Comparison of ENCODE assay signal across 19 cellular contexts in genomic region chr1:63134501-63135173, GRCh38.
A peak's percentile ranks its signal among the peaks of the same experiment; 100 is the strongest.
DNase-seq lines count a peak whose midpoint lies in the region; ATAC-seq and TF ChIP-seq lines count a peak whose summit lies in the region.
"Had no signal": no experiment of that assay in that cellular context is flagged by ENCODE, and none has a peak within 500 bp of the region (broad histone marks: within the 10 kb centered on the region; RNA-seq: fewer than 3 reads in every experiment).

No MANE protein-coding gene starts in this region.

- H3K79me2 ChIP-seq in hepatocyte = no peaks in the 10 kb centered on the region

- H3K9me2 ChIP-seq in hepatocyte (replicated peaks; ENCODE audit: insufficient read depth) = no peaks in the 10 kb centered on the region
- H3K9me2 ChIP-seq: SK-N-SH had no signal

- no peaks in the 10 kb centered on the region for H3K27me3 ChIP-seq in hepatocyte

- no peaks in the 10 kb centered on the region for H3K4me1 Mint-ChIP-seq in activated T-helper 1 cell treated with anti-CD3 and anti-CD28 coated beads, Interleukin-12 subunit alpha, Interleukin-12 subunit beta, Interleukin-2, Interleukin-4 antibody, amounts not matched to agents 30 ng/mL and 10 ng/mL and 1 ng/mL, durations not matched to agents 14 hours and 24 hours and 36 hours (ENCODE audit: low read depth)
- H3K4me1 Mint-ChIP-seq: H9 had no signal

- DNase-seq in caudate nucleus (lab: John Stamatoyannopoulos, UW) (peak in 1 of 61 donors; percentile 69), hepatocyte (ENCODE audit: low spot score) (no peak), superior temporal gyrus (ENCODE audit: extremely low spot score) (peak; percentile 63), GDM1 (lab: John Stamatoyannopoulos, UW) (no peak)
- no peak for DNase-seq in activated T-helper 1 cell treated with anti-CD3 and anti-CD28 coated beads, Interleukin-12 subunit alpha, Interleukin-12 subunit beta, Interleukin-2, Interleukin-4 antibody, amounts not matched to agents 30 ng/mL and 10 ng/mL and 1 ng/mL, durations not matched to agents 14 hours and 24 hours and 36 hours (ENCODE audit: low spot score)
- DNase-seq: DMS79, H9, KBM-7, NCI-H1105, NCI-H1694, NCI-H2107, NCI-H510A treated with DMSO at 0.1 percent for 48 hours, NCI-H774, SK-N-SH had no signal

- no peaks in the 10 kb centered on the region for H3K36me3 ChIP-seq in hepatocyte (replicated peaks; ENCODE audit: insufficient read depth, low read depth)
- no peaks in the 10 kb centered on the region for H3K36me3 ChIP-seq in mesodermal cell (ENCODE audit: control insufficient read depth, insufficient read depth, low read length)

- H3K4me3 ChIP-seq in hepatocyte = no peak overlapping the region
- H3K4me3 ChIP-seq in mesodermal cell (ENCODE audit: extremely low read depth, insufficient read depth, low read length, poor library complexity, severe bottlenecking) = no peak overlapping the region

- no peak overlapping the region for H3K27ac Mint-ChIP-seq in activated T-helper 1 cell treated with anti-CD3 and anti-CD28 coated beads, Interleukin-12 subunit alpha, Interleukin-12 subunit beta, Interleukin-2, Interleukin-4 antibody, amounts not matched to agents 30 ng/mL and 10 ng/mL and 1 ng/mL, durations not matched to agents 14 hours and 24 hours and 36 hours
- H3K27ac Mint-ChIP-seq: H9 had no signal

- no peaks in the 10 kb centered on the region for H3K36me3 Mint-ChIP-seq in activated T-helper 1 cell treated with anti-CD3 and anti-CD28 coated beads, Interleukin-12 subunit alpha, Interleukin-12 subunit beta, Interleukin-2, Interleukin-4 antibody, amounts not matched to agents 30 ng/mL and 10 ng/mL and 1 ng/mL, durations not matched to agents 14 hours and 24 hours and 36 hours (ENCODE audit: low read depth)

- H3K9me3 ChIP-seq in hepatocyte (ENCODE audit: low read depth) (no peaks in the 10 kb centered on the region), mesodermal cell (ENCODE audit: control insufficient read depth, low read length) (no peaks in the 10 kb centered on the region)
- H3K9me3 ChIP-seq: SK-N-SH had no signal

- H3K27ac ChIP-seq in caudate nucleus (ENCODE audit: low read depth, low read length) (peak overlapping the region; percentile 74), hepatocyte (no peak overlapping the region), mesodermal cell (ENCODE audit: low read depth, low read length, severe bottlenecking) (peak overlapping the region; percentile 68)
- H3K27ac ChIP-seq: C4-2B had no signal

- no peak overlapping the region for H3K4me3 Mint-ChIP-seq in activated T-helper 1 cell treated with anti-CD3 and anti-CD28 coated beads, Interleukin-12 subunit alpha, Interleukin-12 subunit beta, Interleukin-2, Interleukin-4 antibody, amounts not matched to agents 30 ng/mL and 10 ng/mL and 1 ng/mL, durations not matched to agents 14 hours and 24 hours and 36 hours
- H3K4me3 Mint-ChIP-seq: H9 had no signal

- 89% methylated on average over 6 of the region's 6 CpGs for WGBS in hepatocyte (ENCODE audit: low lambda C conversion rate, missing lambda C conversion rate)
- WGBS in mesodermal cell (ENCODE audit: insufficient coverage in 2 of 2), 2 experiments = 78 to 83% methylated on average over 2 to 6 of the region's 6 CpGs

- peak overlapping the region; percentile 59 for H3K4me2 ChIP-seq in hepatocyte
- H3K4me2 ChIP-seq: SK-N-SH had no signal

- TF ChIP-seq CTCF in hepatocyte (IDR thresholded peaks at IDR 0.05; ENCODE audit: poor library complexity) = no peak

- H3K4me1 ChIP-seq in hepatocyte (ENCODE audit: insufficient read depth) = peaks cover 4% of the 10 kb centered on the region
- no peaks in the 10 kb centered on the region for H3K4me1 ChIP-seq in mesodermal cell (ENCODE audit: control insufficient read depth, insufficient read depth, low read length, poor library complexity, severe bottlenecking)

- ATAC-seq in GM19328 (IDR thresholded peaks at IDR 0.05; ENCODE audit: unreplicated experiment) = no peak
- no peak for ATAC-seq in HG03378 (IDR thresholded peaks at IDR 0.05; ENCODE audit: unreplicated experiment)
- ATAC-seq: Right ventricle myocardium inferior had no signal

- intact Hi-C loops in activated T-helper 1 cell treated with anti-CD3 and anti-CD28 coated beads, Interleukin-12 subunit alpha, Interleukin-12 subunit beta, Interleukin-2, Interleukin-4 antibody, amounts not matched to agents 30 ng/mL and 10 ng/mL and 1 ng/mL, durations not matched to agents 14 hours and 24 hours and 36 hours (cut with micrococcal nuclease) = no loop called here

- H3K9me3 Mint-ChIP-seq in activated T-helper 1 cell treated with anti-CD3 and anti-CD28 coated beads, Interleukin-12 subunit alpha, Interleukin-12 subunit beta, Interleukin-2, Interleukin-4 antibody, amounts not matched to agents 30 ng/mL and 10 ng/mL and 1 ng/mL, durations not matched to agents 14 hours and 24 hours and 36 hours = no peaks in the 10 kb centered on the region
- H3K9me3 Mint-ChIP-seq: H9 had no signal

- no peak overlapping the region for H2AFZ ChIP-seq in hepatocyte

- peaks cover 2% of the 10 kb centered on the region for H3K27me3 Mint-ChIP-seq in activated T-helper 1 cell treated with anti-CD3 and anti-CD28 coated beads, Interleukin-12 subunit alpha, Interleukin-12 subunit beta, Interleukin-2, Interleukin-4 antibody, amounts not matched to agents 30 ng/mL and 10 ng/mL and 1 ng/mL, durations not matched to agents 14 hours and 24 hours and 36 hours (ENCODE audit: insufficient read depth)

- no peaks in the 10 kb centered on the region for H4K20me1 ChIP-seq in hepatocyte (ENCODE audit: insufficient read depth, poor library complexity, severe bottlenecking)
